9 cellular contexts compared by ENCODE assay signal in genomic region chr18:63844254-63844653, GRCh38. TPM values are rescaled to one million over a fixed set of nuclear protein-coding genes. Genes with fewer than 3 reads are reported as not detected.
DNase-seq lines count a peak whose midpoint lies in the region; ATAC-seq and TF ChIP-seq lines count a peak whose summit lies in the region.
"Had no signal": no experiment of that assay in that cellular context is flagged by ENCODE, and none has a peak within 500 bp of the region (broad histone marks: within the 10 kb centered on the region; RNA-seq: fewer than 3 reads in every experiment).

No MANE protein-coding gene starts in this region.

- peak; percentile 65 for ATAC-seq in HG02610 (IDR thresholded peaks at IDR 0.05; ENCODE audit: unreplicated experiment)
- no peak for ATAC-seq in Right ventricle myocardium superior (ENCODE audit: poor library complexity)

- POLR2A ChIA-PET in CD4-positive, alpha-beta memory T cell (lab: Charles Lee; ENCODE audit: partially characterized antibody) = no interaction called here

- no peaks in the 10 kb centered on the region for H3K4me1 ChIP-seq in CD4-positive, alpha-beta memory T cell (ENCODE audit: insufficient read depth, low read length)
- H3K4me1 ChIP-seq: BLaER1 had no signal

- no peaks in the 10 kb centered on the region for H3K9me3 ChIP-seq in CD4-positive, alpha-beta memory T cell (ENCODE audit: control insufficient read depth in 1 of 2, low read length in 2 of 2)
- H3K9me3 ChIP-seq: BLaER1 had no signal

- H3K27ac Mint-ChIP-seq in endothelial cell (ENCODE audit: unreplicated experiment) = no peak overlapping the region
- H3K27ac Mint-ChIP-seq in CD4-positive, alpha-beta memory T cell = no peak overlapping the region

- H3K27me3 Mint-ChIP-seq in endothelial cell (ENCODE audit: unreplicated experiment) = no peaks in the 10 kb centered on the region
- peaks cover 8 to 13% of the 10 kb centered on the region in 2 donors for H3K27me3 Mint-ChIP-seq in CD4-positive, alpha-beta memory T cell

- H3K4me3 Mint-ChIP-seq in endothelial cell (ENCODE audit: unreplicated experiment) = no peak overlapping the region
- H3K4me3 Mint-ChIP-seq in CD4-positive, alpha-beta memory T cell = no peak overlapping the region

- peak; percentile 18 for DNase-seq in NCI-H146 (lab: John Stamatoyannopoulos, UW)
- DNase-seq in NCI-H146 treated with DMSO at 0.1 percent for 48 hours (lab: John Stamatoyannopoulos, UW; ENCODE audit: unreplicated experiment) = no peak
- DNase-seq in NCI-H345 (lab: John Stamatoyannopoulos, UW) = peak; percentile 16
- no peak for DNase-seq in endothelial cell (ENCODE audit: low spot score)
- DNase-seq in renal cortical epithelial cell (ENCODE audit: low read depth) = peak; percentile 70
- DNase-seq in CD4-positive, alpha-beta memory T cell = no peak
- no peak for DNase-seq in Right ventricle myocardium superior

- intact Hi-C loops in CD4-positive, alpha-beta memory T cell (cut with micrococcal nuclease) = no loop called here
- intact Hi-C loops in Right ventricle myocardium superior (cut with DNase I) = no loop called here

- H3K36me3 ChIP-seq in CD4-positive, alpha-beta memory T cell (ENCODE audit: insufficient read depth, low read length) = no peaks in the 10 kb centered on the region
- H3K36me3 ChIP-seq: BLaER1 had no signal

- CTCF ChIA-PET in CD4-positive, alpha-beta memory T cell (lab: Charles Lee; ENCODE audit: partially characterized antibody) = interaction anchor here (1.0 kb wide), 1 partner anchor 326 kb away, joined by 3 read pairs; no protein-coding TSS in a partner anchor

- no peaks in the 10 kb centered on the region for H3K9me3 Mint-ChIP-seq in endothelial cell (ENCODE audit: unreplicated experiment)
- H3K9me3 Mint-ChIP-seq in CD4-positive, alpha-beta memory T cell = no peaks in the 10 kb centered on the region

- no peak overlapping the region for H3K4me3 ChIP-seq in CD4-positive, alpha-beta memory T cell (ENCODE audit: low read length in 2 of 2)
- H3K4me3 ChIP-seq: BLaER1 had no signal

- H3K27ac ChIP-seq in CD4-positive, alpha-beta memory T cell (ENCODE audit: low read depth, low read length) = no peak overlapping the region
- H3K27ac ChIP-seq: BLaER1 had no signal

- no peaks in the 10 kb centered on the region for H3K36me3 Mint-ChIP-seq in endothelial cell (ENCODE audit: low read depth, unreplicated experiment)
- H3K36me3 Mint-ChIP-seq in CD4-positive, alpha-beta memory T cell = no peaks in the 10 kb centered on the region

- TF ChIP-seq CTCF in endothelial cell (IDR thresholded peaks at IDR 0.05; ENCODE audit: unreplicated experiment) = peak; percentile 63

- no peaks in the 10 kb centered on the region for H3K27me3 ChIP-seq in CD4-positive, alpha-beta memory T cell (ENCODE audit: insufficient read depth, low read length)
- H3K27me3 ChIP-seq: BLaER1 had no signal

- no peaks in the 10 kb centered on the region for H3K4me1 Mint-ChIP-seq in endothelial cell (ENCODE audit: unreplicated experiment)
- H3K4me1 Mint-ChIP-seq in CD4-positive, alpha-beta memory T cell = no peaks in the 10 kb centered on the region

RNA-seq across cellular contexts. Expression of gene SERPINB2, which starts 43.3 kb away (rescaled TPM):
- total RNA-seq in endothelial cell (ENCODE audit: unreplicated experiment) = not detected
- 0.17 TPM in 1 of 2 replicates, not detected in the other for total RNA-seq in renal cortical epithelial cell
- 1 to 10 TPM; 1.2 to 1.7 TPM for total RNA-seq in CD4-positive, alpha-beta memory T cell
- polyA plus RNA-seq in CD4-positive, alpha-beta memory T cell = not detected
- not detected for total RNA-seq in Right ventricle myocardium superior

Comparison
In these comparisons a context has a peak if more than half of its experiments do, and no peak if none do; other contexts are left out.
1. DNase-seq: peak in NCI-H146 (single experiment), NCI-H345 (single experiment) and renal cortical epithelial cell (single experiment); none in NCI-H146 treated with DMSO at 0.1 percent for 48 hours (single experiment), endothelial cell (single experiment), CD4-positive, alpha-beta memory T cell (0 of 5) and Right ventricle myocardium superior (single experiment).